24 cellular contexts compared by ENCODE assay signal in genomic region chr1:219445864-219446263, GRCh38.
"Had no signal": no experiment of that assay in that cellular context is flagged by ENCODE, and none has a peak within 500 bp of the region (broad histone marks: within the 10 kb centered on the region; RNA-seq: fewer than 3 reads in every experiment).

No MANE protein-coding gene starts in this region.

- H3K27me3 Mint-ChIP-seq: effector memory CD8-positive, alpha-beta T cell; naive B cell; stimulated activated naive CD8-positive, alpha-beta T cell treated with anti-CD3 and anti-CD28 coated beads, Interleukin-15, amount 100 ng/mL, for 72 hours had no signal

- DNase-seq: effector memory CD8-positive, alpha-beta T cell; gastrocnemius medialis; glutamatergic neuron; kidney; left colon; left ventricle myocardium superior; mesenchymal stem cell; naive B cell; posterior cingulate gyrus; spleen; stimulated activated CD4-positive, alpha-beta T cell treated with anti-CD3 and anti-CD28 coated beads, Interleukin-15, amount 100 ng/mL, for 24 hours; stimulated activated CD4-positive, alpha-beta T cell treated with anti-CD3 and anti-CD28 coated beads, Interleukin-1b, Interleukin-23, amount 100 ng/mL, for 48 hours; stimulated activated CD4-positive, alpha-beta T cell treated with anti-CD3 and anti-CD28 coated beads, Interleukin-4, amount 100 ng/mL, for 24 hours; stimulated activated naive B cell treated with anti-CD40 and anti-IgM and Interleukin-4, amounts not matched to agents 10 μg/mL and 1 μg/mL and 100 μg/mL, for 72 hours; stimulated activated naive CD8-positive, alpha-beta T cell treated with anti-CD3 and anti-CD28 coated beads, Interleukin-15, amount 100 ng/mL, for 72 hours; testis had no signal

- H3K27ac ChIP-seq: epithelial cell of prostate, esophagus muscularis mucosa, gastrocnemius medialis, hepatocyte, neutrophil, spleen, testis, tibial nerve had no signal

- H3K9me3 ChIP-seq: esophagus muscularis mucosa, gastrocnemius medialis, neutrophil, spleen, testis, tibial nerve had no signal

- H3K4me1 ChIP-seq: esophagus muscularis mucosa, gastrocnemius medialis, spleen, testis, tibial nerve had no signal

- H3K27ac Mint-ChIP-seq: effector memory CD8-positive, alpha-beta T cell; nephron; stimulated activated naive B cell treated with anti-CD40 and anti-IgM and Interleukin-4, amounts not matched to agents 10 μg/mL and 1 μg/mL and 100 μg/mL, for 72 hours; stimulated activated naive CD8-positive, alpha-beta T cell treated with anti-CD3 and anti-CD28 coated beads, Interleukin-15, amount 100 ng/mL, for 72 hours had no signal

- H3K4me1 Mint-ChIP-seq: naive B cell; stimulated activated naive B cell treated with anti-CD40 and anti-IgM and Interleukin-4, amounts not matched to agents 10 μg/mL and 1 μg/mL and 100 μg/mL, for 72 hours; stimulated activated naive CD8-positive, alpha-beta T cell treated with anti-CD3 and anti-CD28 coated beads, Interleukin-15, amount 100 ng/mL, for 72 hours had no signal

- H3K79me2 ChIP-seq: hepatocyte had no signal

- H3K4me2 ChIP-seq: hepatocyte had no signal

- H3K4me3 ChIP-seq: esophagus muscularis mucosa, gastrocnemius medialis, hepatocyte, lung, spleen, testis, tibial nerve had no signal

- ATAC-seq: effector memory CD8-positive, alpha-beta T cell; gastrocnemius medialis; left colon; sciatic nerve; stimulated activated naive B cell treated with anti-CD40 and anti-IgM and Interleukin-4, amounts not matched to agents 10 μg/mL and 1 μg/mL and 100 μg/mL, for 72 hours; stimulated activated naive CD8-positive, alpha-beta T cell treated with anti-CD3 and anti-CD28 coated beads, Interleukin-15, amount 100 ng/mL, for 72 hours had no signal

- H3K4me3 Mint-ChIP-seq: effector memory CD8-positive, alpha-beta T cell; nephron; stimulated activated naive B cell treated with anti-CD40 and anti-IgM and Interleukin-4, amounts not matched to agents 10 μg/mL and 1 μg/mL and 100 μg/mL, for 72 hours; stimulated activated naive CD8-positive, alpha-beta T cell treated with anti-CD3 and anti-CD28 coated beads, Interleukin-15, amount 100 ng/mL, for 72 hours had no signal

- H3K36me3 ChIP-seq: esophagus muscularis mucosa, gastrocnemius medialis, neutrophil, spleen, tibial nerve had no signal

- H2AFZ ChIP-seq: hepatocyte had no signal

- H3K27me3 ChIP-seq: esophagus muscularis mucosa, gastrocnemius medialis, hepatocyte, neutrophil, spleen, testis, tibial nerve had no signal

- H3K36me3 Mint-ChIP-seq: naive B cell; stimulated activated naive B cell treated with anti-CD40 and anti-IgM and Interleukin-4, amounts not matched to agents 10 μg/mL and 1 μg/mL and 100 μg/mL, for 72 hours had no signal

- FAIRE-seq: kidney had no signal

- H3K9me3 Mint-ChIP-seq: effector memory CD8-positive, alpha-beta T cell; naive B cell; nephron; stimulated activated naive B cell treated with anti-CD40 and anti-IgM and Interleukin-4, amounts not matched to agents 10 μg/mL and 1 μg/mL and 100 μg/mL, for 72 hours; stimulated activated naive CD8-positive, alpha-beta T cell treated with anti-CD3 and anti-CD28 coated beads, Interleukin-15, amount 100 ng/mL, for 72 hours had no signal
